ENCODE assay signal across 23 cellular contexts in the genomic region with DNA sequence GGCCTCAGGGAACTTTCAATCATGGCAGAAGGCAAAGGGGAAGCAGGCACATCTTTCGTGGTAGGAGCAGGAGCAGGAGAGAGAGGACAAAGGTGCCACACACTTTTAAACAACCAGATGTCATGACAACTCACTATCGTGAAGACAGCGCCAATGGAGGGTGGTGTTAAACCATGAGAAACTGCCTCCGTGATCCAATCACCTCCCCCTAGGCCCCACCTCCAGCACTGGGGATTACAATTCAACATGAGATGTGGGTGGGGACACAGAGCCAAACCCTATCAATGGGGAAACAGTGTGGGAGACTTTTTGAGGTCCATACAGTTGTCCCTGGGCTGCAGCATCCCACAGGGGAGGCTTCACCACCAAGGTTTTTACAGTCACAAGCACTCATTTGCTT.
"Had no signal": no experiment of that assay in that cellular context is flagged by ENCODE, and none has a peak within 500 bp of the region (broad histone marks: within the 10 kb centered on the region; RNA-seq: fewer than 3 reads in every experiment).

No MANE protein-coding gene starts in this region.

- H3K27ac Mint-ChIP-seq: activated CD4-positive, alpha-beta T cell treated with anti-CD3 and anti-CD28 coated beads for 36 hours; activated CD8-positive, alpha-beta T cell treated with anti-CD3 and anti-CD28 coated beads, Interleukin-2, amount 10 ng/mL, durations not matched to agents 7 days and 5 days; activated naive CD4-positive, alpha-beta T cell treated with anti-CD3 and anti-CD28 coated beads, Interleukin-2, amount 50 U/mL, for 24 hours; T-helper 17 cell had no signal

- H3K4me1 ChIP-seq: breast epithelium had no signal

- H3K9me3 ChIP-seq: breast epithelium had no signal

- H3K36me3 ChIP-seq: breast epithelium had no signal

- H3K27me3 ChIP-seq: breast epithelium had no signal

- H3K4me3 ChIP-seq: breast epithelium had no signal

- ATAC-seq: activated CD4-positive, alpha-beta T cell treated with anti-CD3 and anti-CD28 coated beads for 36 hours; activated CD8-positive, alpha-beta T cell treated with anti-CD3 and anti-CD28 coated beads, Interleukin-2, amount 10 ng/mL, durations not matched to agents 7 days and 5 days; PC-3; T-helper 17 cell had no signal

- H3K27ac ChIP-seq: breast epithelium had no signal

- H3K4me3 Mint-ChIP-seq: activated CD4-positive, alpha-beta T cell treated with anti-CD3 and anti-CD28 coated beads for 36 hours; activated CD8-positive, alpha-beta T cell treated with anti-CD3 and anti-CD28 coated beads, Interleukin-2, amount 10 ng/mL, durations not matched to agents 7 days and 5 days; activated naive CD4-positive, alpha-beta T cell treated with anti-CD3 and anti-CD28 coated beads, Interleukin-2, amount 50 U/mL, for 24 hours; T-helper 17 cell had no signal

- DNase-seq: activated CD4-positive, alpha-beta T cell treated with anti-CD3 and anti-CD28 coated beads for 36 hours; activated CD4-positive, alpha-beta T cell treated with anti-CD3 and anti-CD28 coated beads, Interleukin-2, amount 50 U/mL, for 4 hours; activated CD8-positive, alpha-beta memory T cell treated with anti-CD3 and anti-CD28 coated beads, Interleukin-2, amount 50 U/mL, for 48 hours; activated CD8-positive, alpha-beta T cell treated with anti-CD3 and anti-CD28 coated beads, Interleukin-2, amount 10 ng/mL, durations not matched to agents 7 days and 5 days; activated effector memory CD4-positive, alpha-beta T cell treated with Interleukin-2 at 50 U/mL for 16 hours; activated naive CD4-positive, alpha-beta T cell; activated T-cell treated with anti-CD3 and anti-CD28 coated beads, Interleukin-2, amount 50 U/mL, for 1 hour; aorta; caudate nucleus; MM.1S; NCI-H1105 treated with DMSO at 0.1 percent for 48 hours; NCI-H1436 treated with DMSO at 0.1 percent for 48 hours; NCI-H187; NCI-H2081; NCI-H524; PC-3; SIG-M5; T-helper 17 cell; T1000 had no signal

- H3K9me3 Mint-ChIP-seq: activated naive CD4-positive, alpha-beta T cell treated with anti-CD3 and anti-CD28 coated beads, Interleukin-2, amount 50 U/mL, for 24 hours had no signal

- FAIRE-seq: RCC 7860, TTC549 had no signal
